1 cellular context compared by ENCODE assay signal in genomic region chr9:114538241-114538640, GRCh38.
A peak's percentile ranks its signal among the peaks of the same experiment; 100 is the strongest.
TF ChIP-seq lines count a peak whose summit lies in the region.

No MANE protein-coding gene starts in this region.

TF ChIP-seq in K562, 482 proteins besides CTCF, POLR2A, EP300 and RAD21:
- TF ChIP-seq ATF1 (CRISPR knock-in tag; IDR thresholded peaks at IDR 0.05) (no peak), ATF1 (tag; IDR thresholded peaks at IDR 0.05) (0 out of 2 replicates have a peak, but pooled peaks have one; percentile 15), LCOR (CRISPR knock-in tag; IDR thresholded peaks at IDR 0.05) (no peak), RBFOX2 (IDR thresholded peaks at IDR 0.05; ENCODE audit: low read depth, low read length) (no peak), E2F3 (CRISPR knock-in tag; IDR thresholded peaks at IDR 0.05) (no peak), MLX (CRISPR knock-in tag; conservative IDR thresholded peaks at IDR 0.05) (no peak), MEF2D (tag; conservative IDR thresholded peaks at IDR 0.05; ENCODE audit: low read depth) (no peak), L3MBTL2 (IDR thresholded peaks at IDR 0.05) (no peak), CTBP1 (IDR thresholded peaks at IDR 0.05; ENCODE audit: borderline replicate concordance) (peak; percentile 11; the same call in 1 of the 2 replicates), ZNF507 (tag; conservative IDR thresholded peaks at IDR 0.05) (no peak), SRSF3 (IDR thresholded peaks at IDR 0.05; ENCODE audit: insufficient read depth, low read length) (no peak), NFRKB (IDR thresholded peaks at IDR 0.05; ENCODE audit: low read depth) (no peak), E4F1 (CRISPR knock-in tag; IDR thresholded peaks at IDR 0.05; ENCODE audit: borderline replicate concordance) (no peak), GATA2 (CRISPR knock-in tag; IDR thresholded peaks at IDR 0.05) (no peak), NRF1 (conservative IDR thresholded peaks at IDR 0.05 in 1 of 2, IDR thresholded peaks at IDR 0.05 in 1 of 2) (no peak), ZFPM2 (CRISPR knock-in tag; IDR thresholded peaks at IDR 0.05) (no peak), PHF20 (IDR thresholded peaks at IDR 0.05; ENCODE audit: partially characterized antibody) (no peak), ZSCAN29 (IDR thresholded peaks at IDR 0.05) (no peak), MCM3 (IDR thresholded peaks at IDR 0.05) (no peak), SMAD1 (IDR thresholded peaks at IDR 0.05; ENCODE audit: low read depth, low read length, partially characterized antibody) (no peak), ZNF41 (CRISPR knock-in tag; conservative IDR thresholded peaks at IDR 0.05) (no peak), GTF2A2 (tag; IDR thresholded peaks at IDR 0.05) (no peak), DACH1 (IDR thresholded peaks at IDR 0.05; ENCODE audit: partially characterized antibody) (no peak), HDAC3 (IDR thresholded peaks at IDR 0.05; ENCODE audit: borderline replicate concordance, partially characterized antibody) (no peak), RBM34 (IDR thresholded peaks at IDR 0.05; ENCODE audit: borderline replicate concordance, insufficient read depth, low read length) (no peak), BHLHE40 (IDR thresholded peaks at IDR 0.05; ENCODE audit: low read length) (peak; percentile 80), USF2 (CRISPR knock-in tag; IDR thresholded peaks at IDR 0.05) (peak; percentile 38; the same call in 1 of the 2 replicates), NR2C2 (CRISPR knock-in tag; IDR thresholded peaks at IDR 0.05) (no peak), NR2C2 (tag; IDR thresholded peaks at IDR 0.05) (no peak), TCFL5 (CRISPR knock-in tag; conservative IDR thresholded peaks at IDR 0.05) (no peak), PRDM10 (IDR thresholded peaks at IDR 0.05; ENCODE audit: partially characterized antibody) (no peak), SPI1 (IDR thresholded peaks at IDR 0.05; ENCODE audit: borderline replicate concordance, low read depth, low read length) (peak; percentile 58; the same call in 1 of the 2 replicates), ZNF76 (CRISPR knock-in tag; IDR thresholded peaks at IDR 0.05; ENCODE audit: borderline replicate concordance) (no peak), SAFB (IDR thresholded peaks at IDR 0.05; ENCODE audit: borderline replicate concordance, low read depth, low read length) (no peak), TAF1 (IDR thresholded peaks at IDR 0.05; ENCODE audit: control insufficient read depth, extremely low read depth, insufficient read depth, low read length, severe bottlenecking) (no peak), CHD1 (IDR thresholded peaks at IDR 0.05; ENCODE audit: low read length) (no peak), FOSL1 (tag; conservative IDR thresholded peaks at IDR 0.05) (0 out of 2 replicates have a peak, but pooled peaks have one; percentile 14), NFE2L1 (tag; IDR thresholded peaks at IDR 0.05; ENCODE audit: borderline replicate concordance, low read depth) (no peak), ZBTB5 (IDR thresholded peaks at IDR 0.05) (no peak), MAFF (IDR thresholded peaks at IDR 0.05; ENCODE audit: low read length) (no peak), RBM17 (IDR thresholded peaks at IDR 0.05; ENCODE audit: borderline replicate concordance, low read depth, low read length) (no peak), ZNF311 (CRISPR knock-in tag; IDR thresholded peaks at IDR 0.05) (no peak)
